In the genomic region with DNA sequence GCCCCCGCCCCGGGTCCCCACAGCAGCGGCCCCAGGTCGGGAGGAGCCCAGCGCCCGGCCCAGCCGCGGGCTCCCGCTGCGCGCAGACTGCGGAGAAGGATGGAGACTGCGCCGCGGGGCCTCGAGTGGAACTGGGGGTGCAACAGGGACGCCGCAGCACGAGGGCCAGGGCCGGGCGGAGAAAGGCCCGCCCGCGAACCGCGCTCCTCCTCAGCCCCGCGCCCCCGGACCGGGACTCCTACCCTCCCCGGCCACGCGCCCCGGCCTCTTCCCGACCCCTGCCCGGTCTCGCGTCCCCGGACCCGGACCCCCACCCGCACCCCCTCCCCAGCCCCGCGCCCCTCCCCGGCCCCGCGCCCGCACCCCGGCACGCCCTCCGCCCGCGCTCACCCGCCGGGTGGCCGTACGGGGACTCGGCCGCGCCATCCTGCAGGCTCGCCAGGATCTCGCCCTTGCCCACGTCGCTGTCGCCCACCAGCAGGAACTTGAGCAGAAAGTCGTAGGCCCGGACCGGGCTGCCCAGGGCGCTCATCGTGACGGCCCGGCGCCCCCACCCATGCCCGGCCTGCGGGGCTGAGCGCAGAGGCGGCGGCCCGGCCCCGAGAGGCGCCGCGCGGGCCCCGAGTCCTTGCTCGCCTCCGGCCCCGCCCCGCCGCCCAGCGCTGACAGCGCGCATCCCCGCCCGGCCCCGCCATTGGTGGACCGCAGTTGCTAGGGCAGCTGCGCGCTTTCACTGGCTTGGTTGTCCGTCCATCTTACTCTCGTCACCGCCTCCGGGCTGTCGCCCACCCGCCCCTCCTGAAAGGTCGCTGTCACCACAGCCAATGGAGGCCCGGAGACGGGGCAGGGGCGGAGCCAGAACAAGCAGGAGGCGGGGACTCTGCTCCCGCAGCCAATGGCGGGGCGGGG, we compare ENCODE assay signal across 8 cellular contexts. TPM values are rescaled to one million over a fixed set of nuclear protein-coding genes. Genes with fewer than 3 reads are reported as not detected.
A peak's percentile ranks its signal among the peaks of the same experiment; 100 is the strongest.
DNase-seq lines count a peak whose midpoint lies in the region; ATAC-seq lines count a peak whose summit lies in the region.

A gene with protein sequence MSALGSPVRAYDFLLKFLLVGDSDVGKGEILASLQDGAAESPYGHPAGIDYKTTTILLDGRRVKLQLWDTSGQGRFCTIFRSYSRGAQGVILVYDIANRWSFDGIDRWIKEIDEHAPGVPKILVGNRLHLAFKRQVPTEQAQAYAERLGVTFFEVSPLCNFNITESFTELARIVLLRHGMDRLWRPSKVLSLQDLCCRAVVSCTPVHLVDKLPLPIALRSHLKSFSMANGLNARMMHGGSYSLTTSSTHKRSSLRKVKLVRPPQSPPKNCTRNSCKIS (minus strand): TSS at position 634 of the 909 bp plus-strand sequence. CDS start 102 bp downstream, at position 532.

- peak; percentile 99 for DNase-seq in AG20443 (ENCODE audit: low spot score)
- peak; percentile 100 for DNase-seq in NCI-H345 (lab: John Stamatoyannopoulos, UW)
- DNase-seq in activated CD4-positive, alpha-beta T cell treated with anti-CD3 and anti-CD28 coated beads for 1 hour, result peak; percentile 99
- DNase-seq in cerebellum (ENCODE audit: low spot score), result peak; percentile 100
- DNase-seq in islet precursor cell, result peak; percentile 100
- peak; percentile 96 to 97 for DNase-seq in stimulated activated CD4-positive, alpha-beta T cell treated with anti-CD3 and anti-CD28 coated beads, Interleukin-12 subunit alpha, Interleukin-12 subunit beta, amount 100 ng/mL, for 24 hours (ENCODE audit: low read depth in 2 of 2)

- peak; percentile 96 for ATAC-seq in GM19035 (IDR thresholded peaks at IDR 0.05; ENCODE audit: unreplicated experiment)
- peak; percentile 96 for ATAC-seq in HG03280 (IDR thresholded peaks at IDR 0.05; ENCODE audit: unreplicated experiment)

RNA-seq across cellular contexts. Expression of the gene that starts here (rescaled TPM):
- 9.8 TPM for total RNA-seq in cerebellum

Comparison
In these comparisons a context has a peak if more than half of its experiments do, and no peak if none do; other contexts are left out.
1. Peak in every context shown above with its lines: DNase-seq and ATAC-seq.